Comparison of ENCODE assay signal across 8 cellular contexts in the genomic region with DNA sequence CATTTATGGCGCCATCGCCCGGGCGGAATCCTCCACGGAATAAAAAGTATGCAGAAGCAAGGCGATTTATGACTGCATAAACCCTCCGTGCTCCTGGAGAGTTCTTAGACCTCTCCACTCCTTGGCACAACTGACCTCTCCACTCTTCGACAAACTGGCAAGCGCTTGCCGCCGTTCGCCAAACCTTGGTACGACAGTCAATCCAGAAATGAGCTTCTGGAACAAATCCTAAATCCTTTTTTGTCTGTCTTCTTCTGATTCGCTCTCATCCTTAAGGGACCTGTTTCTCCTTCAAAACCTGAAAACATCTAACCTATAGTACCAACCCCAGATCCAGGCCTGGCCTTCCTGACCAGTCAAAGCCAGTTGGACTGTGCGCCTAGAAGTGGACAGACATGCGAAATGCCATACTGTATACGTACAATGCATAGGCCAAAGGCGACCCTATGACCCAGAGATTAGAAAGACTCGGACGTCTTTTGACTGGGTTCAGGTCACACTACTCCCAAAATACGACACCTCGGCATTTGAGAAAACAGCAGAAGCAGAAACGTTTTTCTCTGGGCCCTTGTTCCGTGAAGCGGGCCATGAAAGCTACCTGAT. TPM values are rescaled to one million over a fixed set of nuclear protein-coding genes. Genes with fewer than 3 reads are reported as not detected.
DNase-seq lines count a peak whose midpoint lies in the region; ATAC-seq, FAIRE-seq and TF ChIP-seq lines count a peak whose summit lies in the region.

No MANE protein-coding gene starts in this region.

- H3K4me1 ChIP-seq in osteoblast (ENCODE audit: insufficient read depth, low read length) = peaks cover 9% of the 10 kb centered on the region

- peaks cover 8% of the 10 kb centered on the region for H3K27me3 ChIP-seq in osteoblast (ENCODE audit: insufficient read depth, low read length)

- H3K4me1 Mint-ChIP-seq in effector memory CD8-positive, alpha-beta T cell (ENCODE audit: low read depth in 2 of 2) = peaks cover 26 to 36% of the 10 kb centered on the region in 2 donors

- peak overlapping the region; percentile 92 to 96 for H3K4me3 Mint-ChIP-seq in effector memory CD8-positive, alpha-beta T cell

- peak overlapping the region; percentile 88 for H3K4me2 ChIP-seq in osteoblast (ENCODE audit: insufficient read depth, low read length)

- no peak for FAIRE-seq in D721Med (lab: Jason Lieb, UNC)

- peak overlapping the region; percentile 83 for H3K4me3 ChIP-seq in osteoblast (ENCODE audit: insufficient read depth, low read length)

- H3K27me3 Mint-ChIP-seq in effector memory CD8-positive, alpha-beta T cell = peaks cover 0 to 6% of the 10 kb centered on the region in 2 donors

- DNase-seq in D721Med (ENCODE audit: insufficient read length, low spot score) (no peak), NCI-H460 (ENCODE audit: extremely low read depth, low read depth) (peak; percentile 65), osteoblast (ENCODE audit: insufficient read length, low spot score, missing footprints) (peak; percentile 86), NCI-H1048 (lab: John Stamatoyannopoulos, UW) (no peak), Ammon's horn (ENCODE audit: low spot score) (no peak), NCI-H82 (lab: John Stamatoyannopoulos, UW) (no peak)
- DNase-seq in effector memory CD8-positive, alpha-beta T cell = no peak

- H3K79me2 ChIP-seq in osteoblast (ENCODE audit: insufficient read depth, low read length) = no peaks in the 10 kb centered on the region

- H3K9me3 ChIP-seq in osteoblast (ENCODE audit: low read depth, low read length) = no peaks in the 10 kb centered on the region

- peak overlapping the region; percentile 22 for H3K27ac ChIP-seq in osteoblast (ENCODE audit: low read depth, low read length)

- H3K36me3 Mint-ChIP-seq in effector memory CD8-positive, alpha-beta T cell (ENCODE audit: insufficient read depth) = peaks cover 51% of the 10 kb centered on the region

- no peak for ATAC-seq in effector memory CD8-positive, alpha-beta T cell (replicated peaks)
- ATAC-seq in GM21390 (IDR thresholded peaks at IDR 0.05; ENCODE audit: unreplicated experiment) = no peak

- peak; percentile 48 for TF ChIP-seq CTCF in D721Med (IDR thresholded peaks at IDR 0.05; ENCODE audit: insufficient read depth, missing control alignments)
- no peak for TF ChIP-seq CTCF in osteoblast (IDR thresholded peaks at IDR 0.05; ENCODE audit: extremely low read depth, low read depth, low read length)

- H3K9me3 Mint-ChIP-seq in effector memory CD8-positive, alpha-beta T cell = peaks cover 6 to 9% of the 10 kb centered on the region in 2 donors

- peak overlapping the region; percentile 94 for H2AFZ ChIP-seq in osteoblast (ENCODE audit: low read length)

- peak overlapping the region; percentile 99 for H3K27ac Mint-ChIP-seq in effector memory CD8-positive, alpha-beta T cell

- no peaks in the 10 kb centered on the region for H3K36me3 ChIP-seq in osteoblast (ENCODE audit: insufficient read depth, low read length)

- no peaks in the 10 kb centered on the region for H4K20me1 ChIP-seq in osteoblast (ENCODE audit: insufficient read depth, low read length)

RNA-seq across cellular contexts. Expression of a gene that starts 59.4 kb away (rescaled TPM):
- total RNA-seq in NCI-H460 (2014; rRNA removed; shearing (Covaris generic)) = 59.6 and 62.8 TPM in 2 replicates
- 100 and 104 TPM in 2 replicates for polyA plus RNA-seq in NCI-H460 (2014; cell fraction: nucleus; rRNA removed)
- total RNA-seq in osteoblast = 53.6 and 63.6 TPM in 2 replicates

Comparison
In these comparisons a context has a peak if more than half of its experiments do, and no peak if none do; other contexts are left out.
1. DNase-seq: peak in NCI-H460 (single experiment) and osteoblast (single experiment); none in D721Med (single experiment), effector memory CD8-positive, alpha-beta T cell (0 of 3), NCI-H1048 (single experiment), Ammon's horn (single experiment) and NCI-H82 (single experiment).